Comparison of ENCODE assay signal across 8 cellular contexts in genomic region chr20:2873010-2873746, GRCh38. TPM values are rescaled to one million over a fixed set of nuclear protein-coding genes. Genes with fewer than 3 reads are reported as not detected.
A peak's percentile ranks its signal among the peaks of the same experiment; 100 is the strongest.
DNase-seq lines count a peak whose midpoint lies in the region; ATAC-seq and TF ChIP-seq lines count a peak whose summit lies in the region.

PTPRA (plus strand) TSS chr20:2873481; CDS start chr20:2964278, 90,797 bp downstream.

- TF ChIP-seq CTCF in activated B cell treated with CpG ODN at 0.5 μM for 24 hours (IDR thresholded peaks at IDR 0.05) (no peak), cardiac fibroblast (IDR thresholded peaks at IDR 0.05; ENCODE audit: low read depth, low read length) (no peak), spleen (IDR thresholded peaks at IDR 0.05 in 8 of 11, conservative IDR thresholded peaks at IDR 0.05 in 3 of 11) (no peak)

- 0% methylated on average over 33 to 83 of the region's 83 CpGs for WGBS in spleen, 5 donors

- H3K4me3 ChIP-seq in cardiac fibroblast (replicated peaks in 1 of 2; ENCODE audit: low read depth in 2 of 2, low read length in 2 of 2) = peak within 1 kb of the TSS; percentile 87 to 89
- H3K4me3 ChIP-seq in spleen = peak within 1 kb of the TSS; percentile 81 to 95 (median 92)

- ATAC-seq in GM18909 (IDR thresholded peaks at IDR 0.05; ENCODE audit: poor library complexity, unreplicated experiment) = peak; percentile 88
- ATAC-seq in HG03175 (IDR thresholded peaks at IDR 0.05; ENCODE audit: unreplicated experiment) = peak; percentile 92
- peak; percentile 94 for ATAC-seq in activated B cell treated with CpG ODN at 0.5 μM for 24 hours (ENCODE audit: low read depth)

- H3K4me1 ChIP-seq in spleen = peaks cover 8 to 74% (median 51%) of the 10 kb centered on the region in 6 donors

- intact Hi-C loops in activated B cell treated with CpG ODN at 0.5 μM for 24 hours (cut with micrococcal nuclease) (loop anchor here (1.0 to 10.0 kb wide), 10 partner anchors 33 to 403 kb away; partner anchors contain the start of genes EBF4, FASTKD5, LZTS3 and MRPS26), spleen (cut with DNase I; ENCODE audit: low total_unique reads) (loop anchor here (10.0 kb wide), 1 partner anchor 122 kb away; no protein-coding TSS in a partner anchor)

- H3K4me1 Mint-ChIP-seq in activated B cell treated with CpG ODN at 0.5 μM for 24 hours = peaks cover 38% of the 10 kb centered on the region

- H3K9me3 ChIP-seq in spleen = no peaks in the 10 kb centered on the region

- no peaks in the 10 kb centered on the region for H3K9me3 Mint-ChIP-seq in activated B cell treated with CpG ODN at 0.5 μM for 24 hours

- CTCF ChIA-PET in activated B cell treated with CpG ODN at 0.5 μM for 24 hours (lab: Charles Lee) = interaction anchor here (1.0 kb wide), 1 partner anchor 128 kb away, joined by 3 read pairs; no protein-coding TSS in a partner anchor

- peaks cover 0 to 14% (median 0%) of the 10 kb centered on the region in 7 donors for H3K27me3 ChIP-seq in spleen (replicated peaks in 1 of 7)

- peak within 1 kb of the TSS; percentile 80 for H3K27ac Mint-ChIP-seq in activated B cell treated with CpG ODN at 0.5 μM for 24 hours

- peaks cover 4% of the 10 kb centered on the region for H3K27me3 Mint-ChIP-seq in activated B cell treated with CpG ODN at 0.5 μM for 24 hours

- H3K27ac ChIP-seq in spleen = peak within 1 kb of the TSS; percentile 58 to 94 (median 92)

- H3K4me3 Mint-ChIP-seq in activated B cell treated with CpG ODN at 0.5 μM for 24 hours = peak within 1 kb of the TSS; percentile 94

- H3K36me3 ChIP-seq in spleen = no peaks in the 10 kb centered on the region

- DNase-seq in AG08395 (ENCODE audit: low spot score) (peak; percentile 96), NCI-H2227 treated with DMSO at 0.1 percent for 48 hours (lab: John Stamatoyannopoulos, UW) (peak; percentile 91), activated B cell treated with CpG ODN at 0.5 μM for 24 hours (peak; percentile 90), cardiac fibroblast (ENCODE audit: low read depth in 2 of 2) (peak; percentile 91 to 92), inferior parietal cortex (ENCODE audit: extremely low spot score) (peak; percentile 92), spleen (peak; percentile 97)

- POLR2A ChIA-PET in activated B cell treated with CpG ODN at 0.5 μM for 24 hours (lab: Charles Lee) = interaction anchor here (0.5 to 2.3 kb wide), 13 partner anchors 12 to 1022 kb away, joined by 3 to 17 read pairs (median 3); partner anchors contain the start of genes CPXM1, IDH3B, MRPS26 and NOP56

- H3K36me3 Mint-ChIP-seq in activated B cell treated with CpG ODN at 0.5 μM for 24 hours (ENCODE audit: low read depth) = peaks cover 8% of the 10 kb centered on the region

- peak in 2 of 3 donors; percentile 69 for TF ChIP-seq POLR2A in spleen (IDR thresholded peaks at IDR 0.05)

RNA-seq across cellular contexts. Expression of gene PTPRA, which starts in this region (rescaled TPM):
- 43.6 and 46.7 TPM in 2 replicates for total RNA-seq in activated B cell treated with CpG ODN at 0.5 μM for 24 hours
- 10 to 100 TPM; 47.6 to 65.5 (median 57.0) TPM for total RNA-seq in spleen
- 10 to 100 TPM; 15.3 to 17.3 (median 15.7) TPM for polyA plus RNA-seq in spleen

Comparison
In these comparisons a context has a peak if more than half of its experiments do, and no peak if none do; other contexts are left out.
1. Peak in every context shown above with its lines: DNase-seq, ATAC-seq, H3K4me3 ChIP-seq and H3K27ac ChIP-seq.